ENCODE assay signal across 10 cellular contexts in genomic region chr5:15463231-15463630, GRCh38. TPM values are rescaled to one million over a fixed set of nuclear protein-coding genes. Genes with fewer than 3 reads are reported as not detected.
DNase-seq lines count a peak whose midpoint lies in the region; ATAC-seq, FAIRE-seq and TF ChIP-seq lines count a peak whose summit lies in the region.
"Had no signal": no experiment of that assay in that cellular context is flagged by ENCODE, and none has a peak within 500 bp of the region (broad histone marks: within the 10 kb centered on the region; RNA-seq: fewer than 3 reads in every experiment).

No MANE protein-coding gene starts in this region.

- no peak overlapping the region for H3K27ac Mint-ChIP-seq in Caco-2 (ENCODE audit: unreplicated experiment)

- H3K4me3 Mint-ChIP-seq in Caco-2 (ENCODE audit: unreplicated experiment): no peak overlapping the region

- ATAC-seq in lower lobe of right lung: no peak
- ATAC-seq in HG02885 (IDR thresholded peaks at IDR 0.05; ENCODE audit: poor library complexity, unreplicated experiment): no peak
- ATAC-seq in GM21515 (IDR thresholded peaks at IDR 0.05; ENCODE audit: unreplicated experiment): no peak

- CTCF ChIA-PET in Caco-2 (lab: Charles Lee): no interaction called here

- no peaks in the 10 kb centered on the region for H3K4me1 ChIP-seq in lower lobe of right lung
- no peaks in the 10 kb centered on the region for H3K4me1 ChIP-seq in HAP-1
- H3K4me1 ChIP-seq in Caco-2: no peaks in the 10 kb centered on the region
- H3K4me1 ChIP-seq: spleen had no signal

- no peak overlapping the region for H3K27ac ChIP-seq in lower lobe of right lung
- H3K27ac ChIP-seq: spleen, thoracic aorta had no signal

- no peaks in the 10 kb centered on the region for H3K36me3 Mint-ChIP-seq in Caco-2 (ENCODE audit: insufficient read depth, unreplicated experiment)

- no peaks in the 10 kb centered on the region for H3K9me3 Mint-ChIP-seq in Caco-2 (ENCODE audit: unreplicated experiment)

- no peaks in the 10 kb centered on the region for H3K36me3 ChIP-seq in bronchial epithelial cell (ENCODE audit: control insufficient read depth, insufficient read depth, low read length)
- no peaks in the 10 kb centered on the region for H3K36me3 ChIP-seq in lower lobe of right lung
- no peaks in the 10 kb centered on the region for H3K36me3 ChIP-seq in HAP-1 (replicated peaks)
- no peaks in the 10 kb centered on the region for H3K36me3 ChIP-seq in Caco-2 (ENCODE audit: control insufficient read depth, insufficient read depth, low read length)
- H3K36me3 ChIP-seq: spleen, thoracic aorta had no signal

- POLR2A ChIA-PET in Caco-2 (lab: Charles Lee): no interaction called here

- H3K27me3 ChIP-seq in bronchial epithelial cell (ENCODE audit: control insufficient read depth, insufficient read depth, low read length): no peaks in the 10 kb centered on the region
- no peaks in the 10 kb centered on the region for H3K27me3 ChIP-seq in lower lobe of right lung (ENCODE audit: low read depth)
- peaks cover 18% of the 10 kb centered on the region for H3K27me3 ChIP-seq in HAP-1 (ENCODE audit: low read depth)
- no peaks in the 10 kb centered on the region for H3K27me3 ChIP-seq in Caco-2 (replicated peaks; ENCODE audit: control insufficient read depth, insufficient read depth, low read length)
- H3K27me3 ChIP-seq: spleen had no signal

- BruUV-seq in Caco-2 (replicated peaks; lab: Mats Ljungman, UMichigan): no TSS peak

- no peak overlapping the region for H3K4me3 ChIP-seq in bronchial epithelial cell (ENCODE audit: low read depth, low read length)
- H3K4me3 ChIP-seq in lower lobe of right lung: no peak overlapping the region
- H3K4me3 ChIP-seq in HAP-1: no peak overlapping the region
- no peak overlapping the region for H3K4me3 ChIP-seq in Caco-2 (ENCODE audit: low read depth, low read length)
- H3K4me3 ChIP-seq: spleen, thoracic aorta had no signal

- intact Hi-C loops in lower lobe of right lung (cut with DNase I) (no loop called here), Caco-2 (cut with micrococcal nuclease; ENCODE audit: unreplicated experiment) (loop anchor here (10.0 kb wide), 1 partner anchor 332 kb away; no protein-coding TSS in a partner anchor)

- DNase-seq in DMS 273 treated with DMSO at 0.1 percent for 48 hours (lab: John Stamatoyannopoulos, UW): peak; percentile 83
- peak; percentile 81 for DNase-seq in NCI-H1694 (lab: John Stamatoyannopoulos, UW)
- peak; percentile 29 for DNase-seq in bronchial epithelial cell (ENCODE audit: low read depth)
- DNase-seq in lower lobe of right lung: no peak
- DNase-seq in HAP-1 (ENCODE audit: low spot score in 2 of 2): no peak
- no peak for DNase-seq in Caco-2
- DNase-seq: spleen had no signal

- in situ Hi-C loops in HAP-1 (cut with MboI; ENCODE audit: low sequenced_read_pairs): no loop called here

- no peaks in the 10 kb centered on the region for H3K4me1 Mint-ChIP-seq in Caco-2 (ENCODE audit: low read depth, unreplicated experiment)

- H3K9me3 ChIP-seq in lower lobe of right lung (no peaks in the 10 kb centered on the region), HAP-1 (no peaks in the 10 kb centered on the region), Caco-2 (no peaks in the 10 kb centered on the region)
- H3K9me3 ChIP-seq: thoracic aorta had no signal

- no peak for FAIRE-seq in bronchial epithelial cell (lab: Jason Lieb, UNC)

- TF ChIP-seq CTCF in bronchial epithelial cell (IDR thresholded peaks at IDR 0.05; ENCODE audit: insufficient read depth, low read length, severe bottlenecking): peak; percentile 61
- TF ChIP-seq CTCF in lower lobe of right lung (IDR thresholded peaks at IDR 0.05): peak; percentile 38
- no peak for TF ChIP-seq CTCF in Caco-2 (IDR thresholded peaks at IDR 0.05; ENCODE audit: insufficient read depth in 1 of 2, low read depth in 1 of 2, low read length in 1 of 2, severe bottlenecking in 1 of 2, unreplicated experiment in 1 of 2)

- H3K27me3 Mint-ChIP-seq in Caco-2 (ENCODE audit: insufficient read depth, unreplicated experiment): no peaks in the 10 kb centered on the region

RNA-seq across cellular contexts. Expression of gene FBXL7, which starts 36.7 kb away (rescaled TPM):
- total RNA-seq in bronchial epithelial cell (0.26 and 0.51 TPM in 2 replicates), lower lobe of right lung (8.0 TPM), Caco-2 (2022) (not detected in 2 replicates)

Comparison
In these comparisons a context has a peak if more than half of its experiments do, and no peak if none do; other contexts are left out.
1. DNase-seq: peak in DMS 273 treated with DMSO at 0.1 percent for 48 hours (single experiment), NCI-H1694 (single experiment) and bronchial epithelial cell (single experiment); none in lower lobe of right lung (single experiment), HAP-1 (0 of 2) and Caco-2 (0 of 2).
2. CTCF ChIP-seq: peak in bronchial epithelial cell (single experiment) and lower lobe of right lung (single experiment); none in Caco-2 (0 of 2).